29 cellular contexts compared by ENCODE assay signal in the genomic region with DNA sequence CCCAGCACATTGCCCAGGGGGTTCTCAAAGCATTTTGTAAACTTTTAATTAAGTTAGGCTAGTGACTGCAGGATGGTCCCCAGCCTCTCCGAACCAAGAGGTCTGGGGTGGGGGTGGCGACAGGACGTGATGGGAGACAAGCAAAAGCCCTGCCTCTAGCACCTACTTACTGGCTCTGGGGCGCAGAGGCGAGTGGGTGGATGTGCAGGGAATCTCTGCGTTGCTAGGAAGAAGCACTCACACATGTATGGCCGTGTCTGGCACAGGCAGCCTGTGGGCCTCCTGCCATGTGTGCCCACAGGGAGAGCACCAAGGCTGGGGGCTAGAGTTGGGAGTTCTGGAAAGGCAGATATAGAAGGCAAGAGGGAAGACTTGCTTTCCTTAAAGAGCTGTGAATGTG. TPM values are rescaled to one million over a fixed set of nuclear protein-coding genes. Genes with fewer than 3 reads are reported as not detected.
"Had no signal": no experiment of that assay in that cellular context is flagged by ENCODE, and none has a peak within 500 bp of the region (broad histone marks: within the 10 kb centered on the region; RNA-seq: fewer than 3 reads in every experiment).

No MANE protein-coding gene starts in this region.

- H3K4me3 ChIP-seq: ascending aorta, breast epithelium, cardiac muscle cell, colonic mucosa had no signal

- H3K27me3 ChIP-seq: ascending aorta, colonic mucosa had no signal

- H3K27ac ChIP-seq: ascending aorta, breast epithelium, cardiac muscle cell, colonic mucosa had no signal

- H3K4me3 Mint-ChIP-seq: activated CD4-positive, alpha-beta memory T cell treated with anti-CD3 and anti-CD28 coated beads, Interleukin-2, amount 10 ng/mL, durations not matched to agents 7 days and 5 days; activated CD4-positive, alpha-beta T cell treated with anti-CD3 and anti-CD28 coated beads, Interleukin-2, amount 10 ng/mL, durations not matched to agents 7 days and 5 days; activated naive CD4-positive, alpha-beta T cell treated with anti-CD3 and anti-CD28 coated beads, Interleukin-2, amount 10 ng/mL, durations not matched to agents 7 days and 5 days; activated naive CD8-positive, alpha-beta T cell treated with anti-CD3 and anti-CD28 coated beads, Interleukin-2, amount 10 ng/mL, durations not matched to agents 7 days and 5 days; activated T-cell treated with anti-CD3 and anti-CD28 coated beads, Interleukin-2, amount 50 U/mL, for 24 hours; activated T-cell treated with anti-CD3 and anti-CD28 coated beads, Interleukin-2, amount 50 U/mL, for 72 hours; endodermal cell had no signal

- H3K4me1 Mint-ChIP-seq: activated CD4-positive, alpha-beta memory T cell treated with anti-CD3 and anti-CD28 coated beads, Interleukin-2, amount 10 ng/mL, durations not matched to agents 7 days and 5 days; activated CD4-positive, alpha-beta T cell treated with anti-CD3 and anti-CD28 coated beads, Interleukin-2, amount 10 ng/mL, durations not matched to agents 7 days and 5 days; activated naive CD4-positive, alpha-beta T cell treated with anti-CD3 and anti-CD28 coated beads, Interleukin-2, amount 10 ng/mL, durations not matched to agents 7 days and 5 days; activated naive CD8-positive, alpha-beta T cell treated with anti-CD3 and anti-CD28 coated beads, Interleukin-2, amount 10 ng/mL, durations not matched to agents 7 days and 5 days had no signal

- H3K9me3 ChIP-seq: ascending aorta, breast epithelium, colonic mucosa had no signal

- H3K4me1 ChIP-seq: ascending aorta, breast epithelium, colonic mucosa had no signal

- H3K9me3 Mint-ChIP-seq: activated CD4-positive, alpha-beta memory T cell treated with anti-CD3 and anti-CD28 coated beads, Interleukin-2, amount 10 ng/mL, durations not matched to agents 7 days and 5 days; activated CD4-positive, alpha-beta T cell treated with anti-CD3 and anti-CD28 coated beads, Interleukin-2, amount 10 ng/mL, durations not matched to agents 7 days and 5 days; activated naive CD4-positive, alpha-beta T cell treated with anti-CD3 and anti-CD28 coated beads, Interleukin-2, amount 10 ng/mL, durations not matched to agents 7 days and 5 days; activated naive CD4-positive, alpha-beta T cell treated with anti-CD3 and anti-CD28 coated beads, Interleukin-2, amount 50 U/mL, for 72 hours; activated naive CD8-positive, alpha-beta T cell treated with anti-CD3 and anti-CD28 coated beads, Interleukin-2, amount 10 ng/mL, durations not matched to agents 7 days and 5 days; activated T-cell treated with anti-CD3 and anti-CD28 coated beads, Interleukin-2, amount 50 U/mL, for 24 hours; activated T-cell treated with anti-CD3 and anti-CD28 coated beads, Interleukin-2, amount 50 U/mL, for 72 hours; endodermal cell had no signal

- H3K36me3 Mint-ChIP-seq: activated naive CD4-positive, alpha-beta T cell treated with anti-CD3 and anti-CD28 coated beads, Interleukin-2, amount 10 ng/mL, durations not matched to agents 7 days and 5 days; activated naive CD4-positive, alpha-beta T cell treated with anti-CD3 and anti-CD28 coated beads, Interleukin-2, amount 50 U/mL, for 72 hours; activated naive CD8-positive, alpha-beta T cell treated with anti-CD3 and anti-CD28 coated beads, Interleukin-2, amount 10 ng/mL, durations not matched to agents 7 days and 5 days; brain had no signal

- DNase-seq: activated CD4-positive, alpha-beta memory T cell treated with anti-CD3 and anti-CD28 coated beads, Interleukin-2, amount 10 ng/mL, durations not matched to agents 7 days and 5 days; activated CD4-positive, alpha-beta T cell treated with anti-CD3 and anti-CD28 coated beads for 4 hours; activated CD4-positive, alpha-beta T cell treated with anti-CD3 and anti-CD28 coated beads, Interleukin-2, amount 10 ng/mL, durations not matched to agents 7 days and 5 days; activated CD4-positive, alpha-beta T cell treated with anti-CD3 and anti-CD28 coated beads, Interleukin-2, amount 50 U/mL, for 4 hours; activated CD4-positive, CD25-positive, alpha-beta regulatory T cell; activated CD4-positive, CD25-positive, alpha-beta regulatory T cell treated with anti-CD3 and anti-CD28 coated beads, Interleukin-2, amount 50 U/mL, for 72 hours; activated CD8-positive, alpha-beta memory T cell treated with anti-CD3 and anti-CD28 coated beads, Interleukin-2, amount 50 U/mL, for 48 hours; activated gamma-delta T cell; activated naive CD4-positive, alpha-beta T cell; activated naive CD4-positive, alpha-beta T cell treated with anti-CD3 and anti-CD28 coated beads, Interleukin-2, amount 10 ng/mL, durations not matched to agents 7 days and 5 days; activated naive CD8-positive, alpha-beta T cell treated with anti-CD3 and anti-CD28 coated beads, Interleukin-2, amount 10 ng/mL, durations not matched to agents 7 days and 5 days; activated T-cell treated with anti-CD3 and anti-CD28 coated beads for 4 hours; activated T-cell treated with anti-CD3 and anti-CD28 coated beads, Interleukin-2, amount 50 U/mL, for 24 hours; activated T-cell treated with anti-CD3 and anti-CD28 coated beads, Interleukin-2, amount 50 U/mL, for 72 hours; central memory CD4-positive, alpha-beta T cell; cerebellar nuclear complex; colonic mucosa; effector memory CD4-positive, alpha-beta T cell; endodermal cell; foreskin fibroblast; T-helper 2 cell had no signal

- H3K27ac Mint-ChIP-seq: activated CD4-positive, alpha-beta memory T cell treated with anti-CD3 and anti-CD28 coated beads, Interleukin-2, amount 10 ng/mL, durations not matched to agents 7 days and 5 days; activated CD4-positive, alpha-beta T cell treated with anti-CD3 and anti-CD28 coated beads, Interleukin-2, amount 10 ng/mL, durations not matched to agents 7 days and 5 days; activated naive CD4-positive, alpha-beta T cell treated with anti-CD3 and anti-CD28 coated beads, Interleukin-2, amount 10 ng/mL, durations not matched to agents 7 days and 5 days; activated naive CD4-positive, alpha-beta T cell treated with anti-CD3 and anti-CD28 coated beads, Interleukin-2, amount 50 U/mL, for 72 hours; activated naive CD8-positive, alpha-beta T cell treated with anti-CD3 and anti-CD28 coated beads, Interleukin-2, amount 10 ng/mL, durations not matched to agents 7 days and 5 days; activated T-cell treated with anti-CD3 and anti-CD28 coated beads, Interleukin-2, amount 50 U/mL, for 24 hours; activated T-cell treated with anti-CD3 and anti-CD28 coated beads, Interleukin-2, amount 50 U/mL, for 72 hours; endodermal cell had no signal

- H3K36me3 ChIP-seq: ascending aorta, breast epithelium, cardiac muscle cell, colonic mucosa had no signal

- ATAC-seq: activated naive CD4-positive, alpha-beta T cell treated with anti-CD3 and anti-CD28 coated beads, Interleukin-2, amount 50 U/mL, for 72 hours; activated T-cell treated with anti-CD3 and anti-CD28 coated beads, Interleukin-2, amount 50 U/mL, for 72 hours; esophagus mucosa had no signal

RNA-seq across cellular contexts. Expression of a gene that starts 6.3 kb away (rescaled TPM):
- total RNA-seq: activated CD4-positive, alpha-beta memory T cell treated with anti-CD3 and anti-CD28 coated beads, Interleukin-2, amount 10 ng/mL, durations not matched to agents 7 days and 5 days; activated CD4-positive, alpha-beta T cell treated with anti-CD3 and anti-CD28 coated beads, Interleukin-2, amount 10 ng/mL, durations not matched to agents 7 days and 5 days; activated naive CD4-positive, alpha-beta T cell treated with anti-CD3 and anti-CD28 coated beads, Interleukin-2, amount 50 U/mL, for 72 hours; activated naive CD8-positive, alpha-beta T cell treated with anti-CD3 and anti-CD28 coated beads, Interleukin-2, amount 10 ng/mL, durations not matched to agents 7 days and 5 days; activated T-cell treated with anti-CD3 and anti-CD28 coated beads, Interleukin-2, amount 50 U/mL, for 72 hours; ascending aorta; breast epithelium; dermis microvascular lymphatic vessel endothelial cell; epithelial cell of proximal tubule; esophagus mucosa had no signal
